In genomic region chr6:112321882-112322508, GRCh38 we compare ENCODE assay signal across 2 cellular contexts.
TF ChIP-seq lines count a peak whose summit lies in the region.

No MANE protein-coding gene starts in this region.

TF ChIP-seq in SK-N-SH treated with all-trans-retinoic acid at 6 μM for 48 hours, 23 proteins besides CTCF, POLR2A, EP300 and RAD21 (continued from another document):
- TF ChIP-seq PATZ1 (CRISPR knock-in tag; IDR thresholded peaks at IDR 0.05; ENCODE audit: borderline replicate concordance) (no peak), POU6F1 (CRISPR knock-in tag; IDR thresholded peaks at IDR 0.05; ENCODE audit: borderline replicate concordance, low read depth) (no peak), ZNF70 (CRISPR knock-in tag; IDR thresholded peaks at IDR 0.05) (no peak), SNAI2 (CRISPR knock-in tag; IDR thresholded peaks at IDR 0.05) (no peak), CREB5 (CRISPR knock-in tag; IDR thresholded peaks at IDR 0.05; ENCODE audit: low read depth) (no peak), RARB (CRISPR knock-in tag; IDR thresholded peaks at IDR 0.05) (no peak), CSRNP3 (CRISPR knock-in tag; IDR thresholded peaks at IDR 0.05) (no peak), ARNTL (CRISPR knock-in tag; IDR thresholded peaks at IDR 0.05; ENCODE audit: borderline replicate concordance, low read depth) (no peak), TSHZ2 (CRISPR knock-in tag; IDR thresholded peaks at IDR 0.05) (no peak), ZFP3 (CRISPR knock-in tag; IDR thresholded peaks at IDR 0.05) (no peak), OSR1 (CRISPR knock-in tag; IDR thresholded peaks at IDR 0.05) (no peak)

TF ChIP-seq in SK-N-SH, 30 proteins besides CTCF, POLR2A, EP300 and RAD21 (continued from another document):
- TF ChIP-seq USF1 (IDR thresholded peaks at IDR 0.05; ENCODE audit: borderline replicate concordance, low read depth) (no peak), POLR2AphosphoS5 (IDR thresholded peaks at IDR 0.05; ENCODE audit: low read depth, low read length) (no peak), USF2 (IDR thresholded peaks at IDR 0.05; ENCODE audit: borderline replicate concordance, low read depth, low read length) (no peak), FOXJ3 (CRISPR knock-in tag; IDR thresholded peaks at IDR 0.05) (no peak), MAX (IDR thresholded peaks at IDR 0.05; ENCODE audit: low read depth) (no peak), SMC3 (IDR thresholded peaks at IDR 0.05; ENCODE audit: low read depth, low read length) (no peak), RXRA (IDR thresholded peaks at IDR 0.05; ENCODE audit: borderline replicate concordance, low read depth) (no peak), GATA2 (CRISPR knock-in tag; IDR thresholded peaks at IDR 0.05) (no peak), NRF1 (IDR thresholded peaks at IDR 0.05; ENCODE audit: low read depth, low read length) (no peak), MEF2A (IDR thresholded peaks at IDR 0.05; ENCODE audit: borderline replicate concordance, low read depth) (no peak)
TF ChIP-seq in SK-N-SH: peak in this region for 0.
